Comparison of ENCODE assay signal across 1 cellular context in the genomic region with DNA sequence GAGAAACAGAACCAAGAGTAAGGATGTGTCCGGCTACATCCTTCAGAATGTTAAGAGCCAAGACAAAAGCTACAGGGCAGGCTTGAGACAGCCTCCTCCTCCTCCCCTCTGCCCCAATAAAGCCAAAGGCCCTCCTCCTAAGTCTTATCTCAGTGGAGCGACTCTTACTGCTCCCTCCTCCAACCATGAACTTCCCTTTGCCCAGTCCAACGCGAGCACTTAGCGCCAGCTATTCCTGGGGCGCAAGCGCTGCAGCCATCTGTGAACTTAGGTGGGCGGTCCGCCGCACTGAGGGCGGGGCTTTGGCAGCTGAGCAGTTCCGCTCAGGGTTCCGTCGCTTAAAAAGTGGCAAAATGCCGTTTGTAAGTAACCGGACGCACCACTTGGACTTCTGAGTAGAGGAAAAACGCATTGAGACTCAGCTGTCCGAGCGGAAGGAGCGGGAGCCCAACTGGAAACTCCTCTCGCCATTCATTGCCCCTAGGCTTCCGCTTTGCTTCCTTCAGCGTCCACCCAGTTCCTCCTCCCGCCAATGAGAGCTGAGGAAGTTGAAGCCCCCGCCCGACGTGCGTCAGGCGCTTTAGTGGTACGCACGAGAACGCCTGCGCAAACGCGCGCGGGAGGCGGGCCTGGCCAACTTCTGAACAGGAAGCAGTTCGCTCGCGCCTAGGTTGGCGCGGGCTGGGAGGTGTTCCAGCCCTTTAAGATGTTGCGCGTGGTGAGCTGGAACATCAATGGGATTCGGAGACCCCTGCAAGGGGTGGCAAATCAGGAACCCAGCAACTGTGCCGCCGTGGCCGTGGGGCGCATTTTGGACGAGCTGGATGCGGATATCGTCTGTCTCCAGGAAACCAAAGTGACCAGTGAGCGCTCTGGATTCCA.
A peak's percentile ranks its signal among the peaks of the same experiment; 100 is the strongest.
TF ChIP-seq lines count a peak whose summit lies in the region.

A gene with protein sequence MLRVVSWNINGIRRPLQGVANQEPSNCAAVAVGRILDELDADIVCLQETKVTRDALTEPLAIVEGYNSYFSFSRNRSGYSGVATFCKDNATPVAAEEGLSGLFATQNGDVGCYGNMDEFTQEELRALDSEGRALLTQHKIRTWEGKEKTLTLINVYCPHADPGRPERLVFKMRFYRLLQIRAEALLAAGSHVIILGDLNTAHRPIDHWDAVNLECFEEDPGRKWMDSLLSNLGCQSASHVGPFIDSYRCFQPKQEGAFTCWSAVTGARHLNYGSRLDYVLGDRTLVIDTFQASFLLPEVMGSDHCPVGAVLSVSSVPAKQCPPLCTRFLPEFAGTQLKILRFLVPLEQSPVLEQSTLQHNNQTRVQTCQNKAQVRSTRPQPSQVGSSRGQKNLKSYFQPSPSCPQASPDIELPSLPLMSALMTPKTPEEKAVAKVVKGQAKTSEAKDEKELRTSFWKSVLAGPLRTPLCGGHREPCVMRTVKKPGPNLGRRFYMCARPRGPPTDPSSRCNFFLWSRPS (plus strand): TSS at position 647 of the 882 bp plus-strand sequence. CDS start 60 bp downstream, at position 707.

TF ChIP-seq in HepG2, 621 proteins besides CTCF, POLR2A, EP300 and RAD21 (continued from another document and continues in another):
- TF ChIP-seq, protein P1, sequence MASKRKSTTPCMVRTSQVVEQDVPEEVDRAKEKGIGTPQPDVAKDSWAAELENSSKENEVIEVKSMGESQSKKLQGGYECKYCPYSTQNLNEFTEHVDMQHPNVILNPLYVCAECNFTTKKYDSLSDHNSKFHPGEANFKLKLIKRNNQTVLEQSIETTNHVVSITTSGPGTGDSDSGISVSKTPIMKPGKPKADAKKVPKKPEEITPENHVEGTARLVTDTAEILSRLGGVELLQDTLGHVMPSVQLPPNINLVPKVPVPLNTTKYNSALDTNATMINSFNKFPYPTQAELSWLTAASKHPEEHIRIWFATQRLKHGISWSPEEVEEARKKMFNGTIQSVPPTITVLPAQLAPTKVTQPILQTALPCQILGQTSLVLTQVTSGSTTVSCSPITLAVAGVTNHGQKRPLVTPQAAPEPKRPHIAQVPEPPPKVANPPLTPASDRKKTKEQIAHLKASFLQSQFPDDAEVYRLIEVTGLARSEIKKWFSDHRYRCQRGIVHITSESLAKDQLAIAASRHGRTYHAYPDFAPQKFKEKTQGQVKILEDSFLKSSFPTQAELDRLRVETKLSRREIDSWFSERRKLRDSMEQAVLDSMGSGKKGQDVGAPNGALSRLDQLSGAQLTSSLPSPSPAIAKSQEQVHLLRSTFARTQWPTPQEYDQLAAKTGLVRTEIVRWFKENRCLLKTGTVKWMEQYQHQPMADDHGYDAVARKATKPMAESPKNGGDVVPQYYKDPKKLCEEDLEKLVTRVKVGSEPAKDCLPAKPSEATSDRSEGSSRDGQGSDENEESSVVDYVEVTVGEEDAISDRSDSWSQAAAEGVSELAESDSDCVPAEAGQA (IDR thresholded peaks at IDR 0.05; ENCODE audit: low read depth), result peak; percentile 54; the same call in 1 of the 2 replicates
- TF ChIP-seq, protein P1 (CRISPR knock-in tag; IDR thresholded peaks at IDR 0.05; ENCODE audit: borderline replicate concordance), result no peak
- peak; percentile 10 for TF ChIP-seq ASH2L (IDR thresholded peaks at IDR 0.05; ENCODE audit: insufficient read length, low read depth, low read length)
- no peak for TF ChIP-seq NR1H2 (CRISPR knock-in tag; IDR thresholded peaks at IDR 0.05; ENCODE audit: borderline replicate concordance, low read depth)
- TF ChIP-seq, protein P2, sequence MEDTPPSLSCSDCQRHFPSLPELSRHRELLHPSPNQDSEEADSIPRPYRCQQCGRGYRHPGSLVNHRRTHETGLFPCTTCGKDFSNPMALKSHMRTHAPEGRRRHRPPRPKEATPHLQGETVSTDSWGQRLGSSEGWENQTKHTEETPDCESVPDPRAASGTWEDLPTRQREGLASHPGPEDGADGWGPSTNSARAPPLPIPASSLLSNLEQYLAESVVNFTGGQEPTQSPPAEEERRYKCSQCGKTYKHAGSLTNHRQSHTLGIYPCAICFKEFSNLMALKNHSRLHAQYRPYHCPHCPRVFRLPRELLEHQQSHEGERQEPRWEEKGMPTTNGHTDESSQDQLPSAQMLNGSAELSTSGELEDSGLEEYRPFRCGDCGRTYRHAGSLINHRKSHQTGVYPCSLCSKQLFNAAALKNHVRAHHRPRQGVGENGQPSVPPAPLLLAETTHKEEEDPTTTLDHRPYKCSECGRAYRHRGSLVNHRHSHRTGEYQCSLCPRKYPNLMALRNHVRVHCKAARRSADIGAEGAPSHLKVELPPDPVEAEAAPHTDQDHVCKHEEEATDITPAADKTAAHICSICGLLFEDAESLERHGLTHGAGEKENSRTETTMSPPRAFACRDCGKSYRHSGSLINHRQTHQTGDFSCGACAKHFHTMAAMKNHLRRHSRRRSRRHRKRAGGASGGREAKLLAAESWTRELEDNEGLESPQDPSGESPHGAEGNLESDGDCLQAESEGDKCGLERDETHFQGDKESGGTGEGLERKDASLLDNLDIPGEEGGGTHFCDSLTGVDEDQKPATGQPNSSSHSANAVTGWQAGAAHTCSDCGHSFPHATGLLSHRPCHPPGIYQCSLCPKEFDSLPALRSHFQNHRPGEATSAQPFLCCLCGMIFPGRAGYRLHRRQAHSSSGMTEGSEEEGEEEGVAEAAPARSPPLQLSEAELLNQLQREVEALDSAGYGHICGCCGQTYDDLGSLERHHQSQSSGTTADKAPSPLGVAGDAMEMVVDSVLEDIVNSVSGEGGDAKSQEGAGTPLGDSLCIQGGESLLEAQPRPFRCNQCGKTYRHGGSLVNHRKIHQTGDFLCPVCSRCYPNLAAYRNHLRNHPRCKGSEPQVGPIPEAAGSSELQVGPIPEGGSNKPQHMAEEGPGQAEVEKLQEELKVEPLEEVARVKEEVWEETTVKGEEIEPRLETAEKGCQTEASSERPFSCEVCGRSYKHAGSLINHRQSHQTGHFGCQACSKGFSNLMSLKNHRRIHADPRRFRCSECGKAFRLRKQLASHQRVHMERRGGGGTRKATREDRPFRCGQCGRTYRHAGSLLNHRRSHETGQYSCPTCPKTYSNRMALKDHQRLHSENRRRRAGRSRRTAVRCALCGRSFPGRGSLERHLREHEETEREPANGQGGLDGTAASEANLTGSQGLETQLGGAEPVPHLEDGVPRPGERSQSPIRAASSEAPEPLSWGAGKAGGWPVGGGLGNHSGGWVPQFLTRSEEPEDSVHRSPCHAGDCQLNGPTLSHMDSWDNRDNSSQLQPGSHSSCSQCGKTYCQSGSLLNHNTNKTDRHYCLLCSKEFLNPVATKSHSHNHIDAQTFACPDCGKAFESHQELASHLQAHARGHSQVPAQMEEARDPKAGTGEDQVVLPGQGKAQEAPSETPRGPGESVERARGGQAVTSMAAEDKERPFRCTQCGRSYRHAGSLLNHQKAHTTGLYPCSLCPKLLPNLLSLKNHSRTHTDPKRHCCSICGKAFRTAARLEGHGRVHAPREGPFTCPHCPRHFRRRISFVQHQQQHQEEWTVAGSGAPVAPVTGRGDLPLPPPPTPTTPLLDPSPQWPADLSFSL (CRISPR knock-in tag; IDR thresholded peaks at IDR 0.05), result no peak
- no peak for TF ChIP-seq HNF4G (IDR thresholded peaks at IDR 0.05; ENCODE audit: borderline replicate concordance, low read depth, low read length)
- TF ChIP-seq HNF4G (CRISPR knock-in tag; IDR thresholded peaks at IDR 0.05; ENCODE audit: borderline replicate concordance, low read depth), result no peak
- TF ChIP-seq, protein P3, sequence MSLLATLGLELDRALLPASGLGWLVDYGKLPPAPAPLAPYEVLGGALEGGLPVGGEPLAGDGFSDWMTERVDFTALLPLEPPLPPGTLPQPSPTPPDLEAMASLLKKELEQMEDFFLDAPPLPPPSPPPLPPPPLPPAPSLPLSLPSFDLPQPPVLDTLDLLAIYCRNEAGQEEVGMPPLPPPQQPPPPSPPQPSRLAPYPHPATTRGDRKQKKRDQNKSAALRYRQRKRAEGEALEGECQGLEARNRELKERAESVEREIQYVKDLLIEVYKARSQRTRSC (CRISPR knock-in tag; IDR thresholded peaks at IDR 0.05; ENCODE audit: low read depth), result no peak
- TF ChIP-seq LCORL (IDR thresholded peaks at IDR 0.05), result no peak
- TF ChIP-seq LCORL (CRISPR knock-in tag; IDR thresholded peaks at IDR 0.05), result no peak
- no peak for TF ChIP-seq ZNF10 (CRISPR knock-in tag; IDR thresholded peaks at IDR 0.05; ENCODE audit: borderline replicate concordance, low read depth)
- no peak for TF ChIP-seq SOX5 (CRISPR knock-in tag; IDR thresholded peaks at IDR 0.05; ENCODE audit: borderline replicate concordance)
- 0 out of 2 replicates have a peak, but pooled peaks have one; percentile 25 for TF ChIP-seq ARNTL (CRISPR knock-in tag; IDR thresholded peaks at IDR 0.05)
- no peak for TF ChIP-seq CBX1 (IDR thresholded peaks at IDR 0.05; ENCODE audit: low read depth)
- TF ChIP-seq, protein P4, sequence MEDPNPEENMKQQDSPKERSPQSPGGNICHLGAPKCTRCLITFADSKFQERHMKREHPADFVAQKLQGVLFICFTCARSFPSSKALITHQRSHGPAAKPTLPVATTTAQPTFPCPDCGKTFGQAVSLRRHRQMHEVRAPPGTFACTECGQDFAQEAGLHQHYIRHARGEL (CRISPR knock-in tag; IDR thresholded peaks at IDR 0.05), result no peak
- TF ChIP-seq EZH2 (conservative IDR thresholded peaks at IDR 0.05; ENCODE audit: low read depth, low read length), result no peak
- TF ChIP-seq PTBP1 (IDR thresholded peaks at IDR 0.05; ENCODE audit: low read depth, low read length, poor library complexity, severe bottlenecking), result no peak
- no peak for TF ChIP-seq BRD4 (CRISPR knock-in tag; IDR thresholded peaks at IDR 0.05)
- TF ChIP-seq ZZZ3 (CRISPR knock-in tag; IDR thresholded peaks at IDR 0.05; ENCODE audit: borderline replicate concordance), result no peak
- TF ChIP-seq TBX3 (IDR thresholded peaks at IDR 0.05; ENCODE audit: borderline replicate concordance), result no peak
- no peak for TF ChIP-seq ISL2 (CRISPR knock-in tag; IDR thresholded peaks at IDR 0.05)
- TF ChIP-seq STAG1 (CRISPR knock-in tag; IDR thresholded peaks at IDR 0.05), result no peak
- TF ChIP-seq EHMT2 (IDR thresholded peaks at IDR 0.05; ENCODE audit: borderline replicate concordance, low read depth, low read length), result no peak
- peak; percentile 65 for TF ChIP-seq POLR2AphosphoS5 (IDR thresholded peaks at IDR 0.05; ENCODE audit: low read depth, low read length)
- TF ChIP-seq HMGA1 (CRISPR knock-in tag; conservative IDR thresholded peaks at IDR 0.05), result no peak
- TF ChIP-seq EED (CRISPR knock-in tag; IDR thresholded peaks at IDR 0.05), result no peak
- TF ChIP-seq ZNF337 (CRISPR knock-in tag; IDR thresholded peaks at IDR 0.05; ENCODE audit: borderline replicate concordance, low read depth), result no peak
- TF ChIP-seq, protein P5, sequence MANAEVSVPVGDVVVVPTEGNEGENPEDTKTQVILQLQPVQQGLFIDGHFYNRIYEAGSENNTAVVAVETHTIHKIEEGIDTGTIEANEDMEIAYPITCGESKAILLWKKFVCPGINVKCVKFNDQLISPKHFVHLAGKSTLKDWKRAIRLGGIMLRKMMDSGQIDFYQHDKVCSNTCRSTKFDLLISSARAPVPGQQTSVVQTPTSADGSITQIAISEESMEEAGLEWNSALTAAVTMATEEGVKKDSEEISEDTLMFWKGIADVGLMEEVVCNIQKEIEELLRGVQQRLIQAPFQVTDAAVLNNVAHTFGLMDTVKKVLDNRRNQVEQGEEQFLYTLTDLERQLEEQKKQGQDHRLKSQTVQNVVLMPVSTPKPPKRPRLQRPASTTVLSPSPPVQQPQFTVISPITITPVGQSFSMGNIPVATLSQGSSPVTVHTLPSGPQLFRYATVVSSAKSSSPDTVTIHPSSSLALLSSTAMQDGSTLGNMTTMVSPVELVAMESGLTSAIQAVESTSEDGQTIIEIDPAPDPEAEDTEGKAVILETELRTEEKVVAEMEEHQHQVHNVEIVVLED (CRISPR knock-in tag; IDR thresholded peaks at IDR 0.05; ENCODE audit: borderline replicate concordance), result peak; percentile 95
- TF ChIP-seq ZNF256 (CRISPR knock-in tag; conservative IDR thresholded peaks at IDR 0.05), result no peak
- TF ChIP-seq ZFX (CRISPR knock-in tag; IDR thresholded peaks at IDR 0.05; ENCODE audit: low read depth), result peak; percentile 58
- TF ChIP-seq ZNF83 (CRISPR knock-in tag; IDR thresholded peaks at IDR 0.05; ENCODE audit: borderline replicate concordance), result no peak
